In the genomic region with DNA sequence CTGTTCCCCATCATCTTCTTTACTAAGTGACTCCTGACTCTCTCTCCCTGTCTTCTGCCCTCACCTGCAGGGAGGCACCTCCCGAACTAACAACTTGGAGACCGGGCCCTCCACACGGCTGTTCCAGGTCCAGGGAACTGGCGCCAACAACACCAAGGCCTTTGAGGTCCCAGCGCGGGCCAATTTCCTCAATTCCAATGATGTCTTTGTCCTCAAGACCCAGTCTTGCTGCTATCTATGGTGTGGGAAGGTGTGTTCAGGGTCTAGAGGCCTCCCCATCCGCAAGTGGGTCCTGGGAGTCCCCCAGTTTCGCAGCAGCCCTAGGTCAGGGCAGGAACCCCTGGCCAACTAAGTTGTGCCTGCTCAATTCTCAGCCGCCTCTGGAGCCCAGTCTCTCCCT, we compare ENCODE assay signal across 24 cellular contexts. TPM values are rescaled to one million over a fixed set of nuclear protein-coding genes. Genes with fewer than 3 reads are reported as not detected.
A peak's percentile ranks its signal among the peaks of the same experiment; 100 is the strongest.
DNase-seq lines count a peak whose midpoint lies in the region; ATAC-seq and TF ChIP-seq lines count a peak whose summit lies in the region.
"Had no signal": no experiment of that assay in that cellular context is flagged by ENCODE, and none has a peak within 500 bp of the region (broad histone marks: within the 10 kb centered on the region; RNA-seq: fewer than 3 reads in every experiment).

No MANE protein-coding gene starts in this region.

- H3K27ac Mint-ChIP-seq in Caco-2 (ENCODE audit: unreplicated experiment) (peak overlapping the region; percentile 17), T-helper 17 cell (peak overlapping the region; percentile 81)
- H3K27ac Mint-ChIP-seq: CD4-positive, alpha-beta T cell had no signal

- H3K4me2 ChIP-seq in neuronal stem cell (ENCODE audit: insufficient read depth, low read length, poor library complexity, severe bottlenecking), result no peak overlapping the region
- H3K4me2 ChIP-seq: A549; BLaER1 treated with 17β-estradiol and CSF1 and Interleukin-3, amounts not matched to agents 10 nM and 100 nM had no signal

- no peaks in the 10 kb centered on the region for H3K9me3 Mint-ChIP-seq in Caco-2 (ENCODE audit: unreplicated experiment)
- H3K9me3 Mint-ChIP-seq: CD4-positive, alpha-beta T cell; H9 had no signal

- ATAC-seq in T-helper 17 cell (no peak), upper lobe of left lung (ENCODE audit: low FRiP score in 2 of 2) (no peak)
- ATAC-seq: A549 had no signal

- no peak overlapping the region for H3K23ac ChIP-seq in neuronal stem cell (ENCODE audit: low read depth, low read length, poor library complexity)

- H3K27me3 Mint-ChIP-seq in Caco-2 (ENCODE audit: insufficient read depth, unreplicated experiment), result no peaks in the 10 kb centered on the region
- H3K27me3 Mint-ChIP-seq in T-helper 17 cell, result no peaks in the 10 kb centered on the region
- H3K27me3 Mint-ChIP-seq: CD4-positive, alpha-beta T cell had no signal

- H3K9me3 ChIP-seq in Caco-2 (no peaks in the 10 kb centered on the region), T-helper 17 cell (ENCODE audit: control insufficient read depth, low read length, poor library complexity, severe bottlenecking) (no peaks in the 10 kb centered on the region), neuronal stem cell (replicated peaks in 1 of 2; ENCODE audit: control insufficient read depth in 2 of 2, insufficient read depth in 1 of 2, low read depth in 1 of 2, low read length in 2 of 2) (no peaks in the 10 kb centered on the region), suprapubic skin (no peaks in the 10 kb centered on the region), upper lobe of left lung (no peaks in the 10 kb centered on the region)
- H3K9me3 ChIP-seq: A549; BLaER1 treated with 17β-estradiol and CSF1 and Interleukin-3, amounts not matched to agents 10 nM and 100 nM; MG63 had no signal

- peaks cover 14% of the 10 kb centered on the region for H3K4me1 Mint-ChIP-seq in Caco-2 (ENCODE audit: low read depth, unreplicated experiment)
- peaks cover 14% of the 10 kb centered on the region for H3K4me1 Mint-ChIP-seq in T-helper 17 cell
- H3K4me1 Mint-ChIP-seq: H9 had no signal

- H3K4ac ChIP-seq in neuronal stem cell (ENCODE audit: low read length), result no peak overlapping the region

- POLR2A ChIA-PET in Caco-2 (lab: Charles Lee), result no interaction called here

- H3K36me3 ChIP-seq in Caco-2 (ENCODE audit: control insufficient read depth, insufficient read depth, low read length), result peaks cover 19% of the 10 kb centered on the region
- H3K36me3 ChIP-seq in neuronal stem cell (replicated peaks in 1 of 2; ENCODE audit: control insufficient read depth in 2 of 2, insufficient read depth in 2 of 2, low read length in 2 of 2), result no peaks in the 10 kb centered on the region
- H3K36me3 ChIP-seq in suprapubic skin, result no peaks in the 10 kb centered on the region
- no peaks in the 10 kb centered on the region for H3K36me3 ChIP-seq in upper lobe of left lung
- H3K36me3 ChIP-seq: BLaER1 treated with 17β-estradiol and CSF1 and Interleukin-3, amounts not matched to agents 10 nM and 100 nM; MG63 had no signal

- no peak overlapping the region for H4K8ac ChIP-seq in neuronal stem cell (ENCODE audit: low read depth, low read length)

- peaks cover 96% of the 10 kb centered on the region for H3K36me3 Mint-ChIP-seq in Caco-2 (ENCODE audit: insufficient read depth, unreplicated experiment)
- H3K36me3 Mint-ChIP-seq in T-helper 17 cell (ENCODE audit: low read depth), result peaks cover 2% of the 10 kb centered on the region

- no peak overlapping the region for H2AK5ac ChIP-seq in neuronal stem cell (ENCODE audit: low read depth, low read length)

- peaks cover 2% of the 10 kb centered on the region for H3K79me1 ChIP-seq in neuronal stem cell (ENCODE audit: low read depth, low read length)

- H2BK12ac ChIP-seq in neuronal stem cell (ENCODE audit: low read length), result no peak overlapping the region

- peak overlapping the region; percentile 14 for H3K14ac ChIP-seq in neuronal stem cell (ENCODE audit: low read length)

- no peak for TF ChIP-seq POLR2A in suprapubic skin (IDR thresholded peaks at IDR 0.05)
- TF ChIP-seq POLR2A in upper lobe of left lung (IDR thresholded peaks at IDR 0.05), result no peak

- no peak overlapping the region for H4K91ac ChIP-seq in neuronal stem cell (ENCODE audit: low read depth, low read length, poor library complexity)

- no peak overlapping the region for H3K27ac ChIP-seq in neuronal stem cell (replicated peaks; ENCODE audit: low read length)
- no peak overlapping the region for H3K27ac ChIP-seq in suprapubic skin
- no peak overlapping the region for H3K27ac ChIP-seq in upper lobe of left lung
- H3K27ac ChIP-seq: A549; BLaER1 treated with 17β-estradiol and CSF1 and Interleukin-3, amounts not matched to agents 10 nM and 100 nM; GM23248 had no signal

- no peak overlapping the region for H3K18ac ChIP-seq in neuronal stem cell (ENCODE audit: low read length)

- H3K4me3 Mint-ChIP-seq in Caco-2 (ENCODE audit: unreplicated experiment) (no peak overlapping the region), T-helper 17 cell (no peak overlapping the region)
- H3K4me3 Mint-ChIP-seq: CD4-positive, alpha-beta T cell; H9 had no signal

- intact Hi-C loops in Caco-2 (cut with micrococcal nuclease; ENCODE audit: unreplicated experiment), result no loop called here

- BruUV-seq in Caco-2 (replicated peaks; lab: Mats Ljungman, UMichigan), result no TSS peak

- H2AFZ ChIP-seq in neuronal stem cell (ENCODE audit: low read length), result no peak overlapping the region
- H2AFZ ChIP-seq: GM23248 had no signal

- CTCF ChIA-PET in Caco-2 (lab: Charles Lee), result no interaction called here

- H3K4me1 ChIP-seq in Caco-2, result no peaks in the 10 kb centered on the region
- peaks cover 0 to 7% of the 10 kb centered on the region in 2 donors for H3K4me1 ChIP-seq in neuronal stem cell (ENCODE audit: control insufficient read depth in 2 of 2, insufficient read depth in 1 of 2, low read depth in 1 of 2, low read length in 2 of 2)
- no peaks in the 10 kb centered on the region for H3K4me1 ChIP-seq in suprapubic skin
- H3K4me1 ChIP-seq in upper lobe of left lung, result no peaks in the 10 kb centered on the region
- H3K4me1 ChIP-seq: A549 had no signal

- no peak overlapping the region for H3K9ac ChIP-seq in neuronal stem cell (ENCODE audit: low read depth, low read length, poor library complexity)
- H3K9ac ChIP-seq: BLaER1 treated with 17β-estradiol and CSF1 and Interleukin-3, amounts not matched to agents 10 nM and 100 nM; GM23248 had no signal

- no CpG with 5 or more reads among the region's 9 CpGs for whole genome bisulfite sequencing in neuronal stem cell (ENCODE audit: extremely low coverage in 2 of 2, insufficient read length in 2 of 2, insufficient replicate concordance in 1 of 2), 2 donors
- WGBS in suprapubic skin, result 89% methylated on average over 9 of the region's 9 CpGs
- WGBS in upper lobe of left lung, 2 donors, result 91 to 95% methylated on average over 9 of the region's 9 CpGs

- TF ChIP-seq CTCF in Caco-2 (IDR thresholded peaks at IDR 0.05; ENCODE audit: insufficient read depth in 1 of 2, low read depth in 1 of 2, low read length in 1 of 2, severe bottlenecking in 1 of 2, unreplicated experiment in 1 of 2) (no peak), suprapubic skin (IDR thresholded peaks at IDR 0.05) (no peak), upper lobe of left lung (IDR thresholded peaks at IDR 0.05) (no peak)

- no peak overlapping the region for H2BK120ac ChIP-seq in neuronal stem cell (ENCODE audit: low read depth, low read length)

- H3K27me3 ChIP-seq in Caco-2 (replicated peaks; ENCODE audit: control insufficient read depth, insufficient read depth, low read length) (no peaks in the 10 kb centered on the region), neuronal stem cell (ENCODE audit: control insufficient read depth in 3 of 3, insufficient read depth in 3 of 3, low read depth in 1 of 3, low read length in 3 of 3) (peaks cover 0 to 16% (median 0%) of the 10 kb centered on the region in 3 experiments), suprapubic skin (no peaks in the 10 kb centered on the region), upper lobe of left lung (no peaks in the 10 kb centered on the region)
- H3K27me3 ChIP-seq: BLaER1 treated with 17β-estradiol and CSF1 and Interleukin-3, amounts not matched to agents 10 nM and 100 nM; MG63 had no signal

- H2BK15ac ChIP-seq in neuronal stem cell (ENCODE audit: low read length), result no peak overlapping the region

- TF ChIP-seq EP300 in suprapubic skin (IDR thresholded peaks at IDR 0.05), result no peak
- no peak for TF ChIP-seq EP300 in upper lobe of left lung (IDR thresholded peaks at IDR 0.05)

- no peak overlapping the region for H2BK5ac ChIP-seq in neuronal stem cell (ENCODE audit: low read length)

- H3K4me3 ChIP-seq in Caco-2 (ENCODE audit: low read depth, low read length) (no peak overlapping the region), neuronal stem cell (ENCODE audit: low read length in 2 of 2) (no peak overlapping the region), suprapubic skin (no peak overlapping the region), upper lobe of left lung (no peak overlapping the region)
- H3K4me3 ChIP-seq: A549; BLaER1 treated with 17β-estradiol and CSF1 and Interleukin-3, amounts not matched to agents 10 nM and 100 nM; GM23248; MG63 had no signal

- no peak for DNase-seq in Caco-2
- no peak for DNase-seq in T-helper 17 cell
- no peak for DNase-seq in neuronal stem cell (ENCODE audit: low spot score)
- peak; percentile 36 to 68 for DNase-seq in suprapubic skin (ENCODE audit: low spot score in 2 of 2)
- DNase-seq in SKM-1 treated with dmso at 0.1 percent for 144 hours (lab: John Stamatoyannopoulos, UW; ENCODE audit: unreplicated experiment), result no peak
- DNase-seq in upper lobe of left lung, result no peak
- no peak for DNase-seq in cerebellum (ENCODE audit: low spot score)
- DNase-seq: AML-193; CD4-positive, alpha-beta T cell; DMS53; GM23248; H9; KBM-7; MG63; NCI-H1105 treated with DMSO at 0.1 percent for 48 hours; NCI-H2029; NCI-H446; NCI-H524 treated with DMSO at 0.1 percent for 48 hours; RPMI8226; SHP77 had no signal

RNA-seq across cellular contexts. Expression of a gene that starts 15.5 kb away (rescaled TPM):
- total RNA-seq in Caco-2 (2022) (401 and 448 TPM in 2 replicates), T-helper 17 cell (1 to 10 TPM in 1 of 2 donors, under 1 TPM in 1; 0.32 to 6.2 TPM), suprapubic skin (1 to 10 TPM in 2 of 4 donors, under 1 TPM in 2; 0.21 to 3.3 (median 1.1) TPM), upper lobe of left lung (under 1 TPM in 3 of 6 donors, not detected in 3; 0.29 to 0.76 (median 0.40) TPM), cerebellum (0.73 TPM)
- polyA plus RNA-seq in neuronal stem cell (2013, experiment 1 of 2), result 0.07 TPM
- polyA plus RNA-seq in neuronal stem cell (2013, experiment 2 of 2), result 0.08 TPM
- total RNA-seq: G401, GM23248 had no signal
- polyA plus RNA-seq: GM23248 had no signal

RNA-seq across cellular contexts. Expression of a gene that starts 34.8 kb away (rescaled TPM):
- 103 and 104 TPM in 2 replicates for total RNA-seq in Caco-2 (2022)
- total RNA-seq in T-helper 17 cell, result 100 to 1,000 TPM; 109 to 132 TPM
- polyA plus RNA-seq in neuronal stem cell (2013, experiment 1 of 2), result 39.9 TPM
- 39.8 TPM for polyA plus RNA-seq in neuronal stem cell (2013, experiment 2 of 2)
- total RNA-seq in suprapubic skin, result 100 to 1,000 TPM in 2 of 4 donors, 10 to 100 TPM in 2; 70.3 to 140 (median 99.5) TPM
- 100 to 1,000 TPM in 5 of 6 donors, 10 to 100 TPM in 1; 96.6 to 239 (median 189) TPM for total RNA-seq in upper lobe of left lung
- 19.3 TPM for total RNA-seq in cerebellum

RNA-seq across cellular contexts. Expression of a gene that starts 52.4 kb away (rescaled TPM):
- total RNA-seq in Caco-2 (2022) (0.12 and 0.32 TPM in 2 replicates), T-helper 17 cell (10 to 100 TPM in 1 of 2 donors, 1 to 10 TPM in 1; 2.7 to 23.9 TPM), suprapubic skin (10 to 100 TPM in 2 of 4 donors, 1 to 10 TPM in 1, under 1 TPM in 1; 0.78 to 16.1 (median 7.6) TPM), upper lobe of left lung (1,000 to 10,000 TPM in 2 of 6 donors, 100 to 1,000 TPM in 4; 145 to 3,249 (median 371) TPM), cerebellum (1.5 TPM)
- 0.35 TPM for polyA plus RNA-seq in neuronal stem cell (2013, experiment 1 of 2)
- polyA plus RNA-seq in neuronal stem cell (2013, experiment 2 of 2), result 0.06 TPM
- total RNA-seq: Daoy, GM23248 had no signal

Comparison
In these comparisons a context has a peak if more than half of its experiments do, and no peak if none do; other contexts are left out.
1. DNase-seq: peak in suprapubic skin (2 of 2); none in Caco-2 (0 of 2), T-helper 17 cell (0 of 3), neuronal stem cell (single experiment), SKM-1 treated with dmso at 0.1 percent for 144 hours (single experiment), upper lobe of left lung (0 of 2) and cerebellum (single experiment).
2. RNA of a gene that starts 15.5 kb away (total RNA-seq): 401 to 448 TPM in Caco-2; 0.32 to 6.2 TPM in T-helper 17 cell, 0.21 to 3.3 TPM in suprapubic skin, 0.73 TPM in cerebellum (single experiment) and 0.29 to 0.76 TPM in upper lobe of left lung; every median in the first group is over 10 times any median in the second.
3. RNA of a gene that starts 52.4 kb away (total RNA-seq): 145 to 3,249 TPM in upper lobe of left lung; 2.7 to 23.9 TPM in T-helper 17 cell, 0.78 to 16.1 TPM in suprapubic skin, 1.5 TPM in cerebellum (single experiment) and 0.12 to 0.32 TPM in Caco-2; every median in the first group is over 4 times any median in the second.